In genomic region chr6:36857325-36857724, GRCh38 we compare ENCODE assay signal across 24 cellular contexts. TPM values are rescaled to one million over a fixed set of nuclear protein-coding genes. Genes with fewer than 3 reads are reported as not detected.
"Had no signal": no experiment of that assay in that cellular context is flagged by ENCODE, and none has a peak within 500 bp of the region (broad histone marks: within the 10 kb centered on the region; RNA-seq: fewer than 3 reads in every experiment).

No MANE protein-coding gene starts in this region.

- H3K4me1 ChIP-seq: colonic mucosa, neural progenitor cell, pancreas, uterus had no signal

- DNase-seq: colonic mucosa; effector CD4-positive, alpha-beta T cell; heart left ventricle; hippocampal formation; left lung; lower lobe of right lung; midbrain; nucleus accumbens; pancreas; spleen; stimulated activated CD4-positive, alpha-beta T cell treated with anti-CD3 and anti-CD28 coated beads, Interleukin-15, amount 100 ng/mL, for 24 hours; stimulated activated CD4-positive, alpha-beta T cell treated with anti-CD3 and anti-CD28 coated beads, Interleukin-1b, Interleukin-23, amount 100 ng/mL, for 48 hours; stimulated activated CD4-positive, alpha-beta T cell treated with anti-CD3 and anti-CD28 coated beads, Interleukin-4, amount 100 ng/mL, for 24 hours; transverse colon; uterus had no signal

- H3K36me3 ChIP-seq: colonic mucosa, transverse colon, uterus had no signal

- H3K4me2 ChIP-seq: neural progenitor cell had no signal

- ATAC-seq: esophagus mucosa; heart left ventricle; left lung; lower lobe of right lung; natural killer cell treated with Interleukin-12 subunit alpha and Interleukin-12 subunit beta and Interleukin-15 and Interleukin-18, amount 100 ng/mL, for 72 hours; pancreas; sciatic nerve; stimulated activated memory B cell treated with anti-CD40 and anti-IgM and Interleukin-4, amounts not matched to agents 10 μg/mL and 1 μg/mL and 100 μg/mL, for 72 hours had no signal

- H3K9me3 ChIP-seq: colonic mucosa, heart left ventricle, left lung, lower lobe of right lung, pancreas, spleen, thoracic aorta, transverse colon, uterus had no signal

- H3K4me3 ChIP-seq: colonic mucosa, heart left ventricle, left lung, lower lobe of right lung, neural progenitor cell, pancreas, spleen, thoracic aorta, transverse colon, uterus had no signal

- FAIRE-seq: frontal cortex, islet of Langerhans, pancreas had no signal

- H3K27ac ChIP-seq: colonic mucosa, left lung, lower lobe of right lung, neural progenitor cell, pancreas, spleen, thoracic aorta, transverse colon, uterus had no signal

- H2AFZ ChIP-seq: neural progenitor cell had no signal

- H3K27me3 ChIP-seq: colonic mucosa, heart left ventricle, left lung, neural progenitor cell, pancreas, spleen, transverse colon, uterus had no signal

- H3K9ac ChIP-seq: neural progenitor cell had no signal

RNA-seq across cellular contexts. Expression of gene CPNE5, which starts 18.1 kb away (rescaled TPM):
- total RNA-seq: fibroblast of lung had no signal
